In the genomic region with DNA sequence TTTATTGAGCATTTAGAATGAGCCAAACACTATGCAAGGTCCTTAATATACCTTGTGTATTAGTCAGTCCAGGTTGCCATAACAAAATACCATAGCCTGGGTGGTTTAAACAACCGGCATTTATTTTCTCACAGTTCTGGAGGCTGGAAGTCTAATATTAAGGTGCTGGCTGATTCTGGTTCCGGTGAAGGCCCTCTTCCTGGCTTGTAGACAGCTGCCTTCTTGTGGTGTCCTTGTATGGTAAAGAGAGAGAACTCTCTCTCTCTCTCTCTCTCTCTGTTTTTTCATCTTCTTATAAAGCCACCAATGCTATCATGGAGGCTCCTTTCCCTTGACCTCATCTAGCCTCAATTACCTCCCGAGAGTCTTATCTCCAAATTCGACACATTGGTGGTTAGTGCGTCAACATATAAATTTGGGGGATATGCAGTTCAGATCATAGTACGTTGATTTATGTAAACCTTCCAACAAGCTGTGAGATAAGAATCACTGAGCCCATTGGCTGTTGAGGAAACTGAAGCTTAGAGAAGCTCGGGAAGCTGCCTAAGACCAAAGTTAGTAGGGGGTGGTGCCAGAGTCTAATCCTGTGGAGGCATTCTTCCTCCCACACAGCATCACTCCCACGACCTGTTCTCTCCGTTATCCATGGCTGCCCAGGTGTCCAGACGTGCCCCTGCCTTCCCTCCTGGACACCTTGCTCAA, we compare ENCODE assay signal across 12 cellular contexts.
A peak's percentile ranks its signal among the peaks of the same experiment; 100 is the strongest.
DNase-seq lines count a peak whose midpoint lies in the region; ATAC-seq and TF ChIP-seq lines count a peak whose summit lies in the region.
"Had no signal": no experiment of that assay in that cellular context is flagged by ENCODE, and none has a peak within 500 bp of the region (broad histone marks: within the 10 kb centered on the region; RNA-seq: fewer than 3 reads in every experiment).

No MANE protein-coding gene starts in this region.

- WGBS in mesenchymal stem cell = 67% methylated on average over 9 of the region's 10 CpGs

- H2AK5ac ChIP-seq in mesenchymal stem cell (ENCODE audit: low read length, severe bottlenecking) = no peak overlapping the region

- ATAC-seq in GM21723 (IDR thresholded peaks at IDR 0.05; ENCODE audit: unreplicated experiment) = peak; percentile 4
- ATAC-seq in activated CD8-positive, alpha-beta memory T cell treated with anti-CD3 and anti-CD28 coated beads, Interleukin-2, amount 10 ng/mL, durations not matched to agents 7 days and 5 days = no peak

- H3K23ac ChIP-seq in mesenchymal stem cell (ENCODE audit: low read length in 2 of 2) = no peak overlapping the region

- H3K18ac ChIP-seq in mesenchymal stem cell (ENCODE audit: low read depth in 1 of 2, low read length in 2 of 2) = no peak overlapping the region

- no peak overlapping the region for H2BK5ac ChIP-seq in mesenchymal stem cell (ENCODE audit: low read depth, low read length, poor library complexity, severe bottlenecking)

- H3K4me2 ChIP-seq in mesenchymal stem cell (ENCODE audit: low read length, poor library complexity, severe bottlenecking) = no peak overlapping the region

- TF ChIP-seq CTCF in HL-60 (IDR thresholded peaks at IDR 0.05; ENCODE audit: insufficient read depth, low read length) (no peak), glutamatergic neuron (IDR thresholded peaks at IDR 0.05; ENCODE audit: partially characterized antibody, unreplicated experiment) (no peak)

- H3K4me3 ChIP-seq in HL-60 (replicated peaks; ENCODE audit: insufficient read depth, low read length) = no peak overlapping the region
- H3K4me3 ChIP-seq in mesenchymal stem cell (ENCODE audit: insufficient read depth in 1 of 2, low read depth in 1 of 2, low read length in 2 of 2) = no peak overlapping the region

- no peaks in the 10 kb centered on the region for H3K36me3 Mint-ChIP-seq in glutamatergic neuron (ENCODE audit: unreplicated experiment)
- peaks cover 1% of the 10 kb centered on the region for H3K36me3 Mint-ChIP-seq in activated CD8-positive, alpha-beta memory T cell treated with anti-CD3 and anti-CD28 coated beads, Interleukin-2, amount 10 ng/mL, durations not matched to agents 7 days and 5 days

- H3K4me1 Mint-ChIP-seq in glutamatergic neuron (ENCODE audit: low read depth, unreplicated experiment) = no peaks in the 10 kb centered on the region
- H3K4me1 Mint-ChIP-seq in activated CD8-positive, alpha-beta memory T cell treated with anti-CD3 and anti-CD28 coated beads, Interleukin-2, amount 10 ng/mL, durations not matched to agents 7 days and 5 days = peaks cover 9% of the 10 kb centered on the region

- H4K91ac ChIP-seq in mesenchymal stem cell (ENCODE audit: low read length) = no peak overlapping the region

- H3K27ac ChIP-seq in HL-60 (replicated peaks) (peak overlapping the region; percentile 56), mesenchymal stem cell (ENCODE audit: low read length, poor library complexity, severe bottlenecking) (no peak overlapping the region)

- H3K36me3 ChIP-seq in mesenchymal stem cell (ENCODE audit: control insufficient read depth in 1 of 2, insufficient read depth in 2 of 2, low read depth in 1 of 2, low read length in 2 of 2) = no peaks in the 10 kb centered on the region

- no peak overlapping the region for H3K27ac Mint-ChIP-seq in glutamatergic neuron (ENCODE audit: unreplicated experiment)
- H3K27ac Mint-ChIP-seq in activated CD8-positive, alpha-beta memory T cell treated with anti-CD3 and anti-CD28 coated beads, Interleukin-2, amount 10 ng/mL, durations not matched to agents 7 days and 5 days = no peak overlapping the region
- H3K27ac Mint-ChIP-seq: T-helper 2 cell treated with Interferon-gamma antibody and Interleukin-4, amounts not matched to agents 5 μg/mL and 100 μg/mL, for 36 hours had no signal

- H2AFZ ChIP-seq in mesenchymal stem cell (ENCODE audit: low read depth, low read length) = no peak overlapping the region

- no peaks in the 10 kb centered on the region for H3K4me1 ChIP-seq in mesenchymal stem cell (ENCODE audit: control insufficient read depth, insufficient read depth, low read depth, low read length)

- H3K4ac ChIP-seq in mesenchymal stem cell (ENCODE audit: low read depth in 1 of 2, low read length in 2 of 2) = no peak overlapping the region

- peak; percentile 6 for DNase-seq in Daoy (ENCODE audit: low read depth)
- DNase-seq in HL-60 (ENCODE audit: low read depth in 1 of 2, low spot score in 1 of 2) = no peak
- peak; percentile 18 for DNase-seq in mesenchymal stem cell
- no peak for DNase-seq in glutamatergic neuron
- no peak for DNase-seq in kidney glomerular epithelial cell (lab: John Stamatoyannopoulos, UW)
- no peak for DNase-seq in SHP77 (lab: John Stamatoyannopoulos, UW)
- DNase-seq in activated CD8-positive, alpha-beta memory T cell treated with anti-CD3 and anti-CD28 coated beads, Interleukin-2, amount 10 ng/mL, durations not matched to agents 7 days and 5 days = no peak
- DNase-seq: effector memory CD4-positive, alpha-beta T cell; NCI-H1436 treated with DMSO at 0.1 percent for 48 hours; NK-92 treated with Interleukin-12 subunit alpha and Interleukin-12 subunit beta, amount 100 ng/mL, for 24 hours had no signal

- CTCF ChIA-PET in activated CD8-positive, alpha-beta memory T cell treated with anti-CD3 and anti-CD28 coated beads, Interleukin-2, amount 10 ng/mL, durations not matched to agents 7 days and 5 days (lab: Charles Lee) = interaction anchor here (0.5 to 1.7 kb wide), 2 partner anchors 13 to 18 kb away, joined by 4 read pairs; no protein-coding TSS in a partner anchor

- H2BK15ac ChIP-seq in mesenchymal stem cell (ENCODE audit: low read depth, poor library complexity, severe bottlenecking) = no peak overlapping the region

- peak overlapping the region; percentile 31 for H3K9ac ChIP-seq in mesenchymal stem cell (ENCODE audit: low read length)

- no peak overlapping the region for H3K14ac ChIP-seq in mesenchymal stem cell (ENCODE audit: low read length in 2 of 2)

- H3K4me3 Mint-ChIP-seq in glutamatergic neuron (ENCODE audit: unreplicated experiment) = no peak overlapping the region
- H3K4me3 Mint-ChIP-seq in activated CD8-positive, alpha-beta memory T cell treated with anti-CD3 and anti-CD28 coated beads, Interleukin-2, amount 10 ng/mL, durations not matched to agents 7 days and 5 days = no peak overlapping the region
- H3K4me3 Mint-ChIP-seq: T-helper 2 cell treated with Interferon-gamma antibody and Interleukin-4, amounts not matched to agents 5 μg/mL and 100 μg/mL, for 36 hours had no signal

- no peaks in the 10 kb centered on the region for H3K27me3 Mint-ChIP-seq in glutamatergic neuron (ENCODE audit: unreplicated experiment)
- peaks cover 14% of the 10 kb centered on the region for H3K27me3 Mint-ChIP-seq in activated CD8-positive, alpha-beta memory T cell treated with anti-CD3 and anti-CD28 coated beads, Interleukin-2, amount 10 ng/mL, durations not matched to agents 7 days and 5 days

- H3K9me3 Mint-ChIP-seq in glutamatergic neuron (ENCODE audit: unreplicated experiment) = peaks cover 2% of the 10 kb centered on the region
- H3K9me3 Mint-ChIP-seq in activated CD8-positive, alpha-beta memory T cell treated with anti-CD3 and anti-CD28 coated beads, Interleukin-2, amount 10 ng/mL, durations not matched to agents 7 days and 5 days (ENCODE audit: low read depth) = no peaks in the 10 kb centered on the region
- H3K9me3 Mint-ChIP-seq: T-helper 2 cell treated with Interferon-gamma antibody and Interleukin-4, amounts not matched to agents 5 μg/mL and 100 μg/mL, for 36 hours had no signal

- H3K27me3 ChIP-seq in HL-60 (ENCODE audit: insufficient read depth, poor library complexity, severe bottlenecking) (no peaks in the 10 kb centered on the region), mesenchymal stem cell (ENCODE audit: control insufficient read depth in 1 of 2, insufficient read depth in 1 of 2, low read length in 2 of 2) (peaks cover 0 to 32% of the 10 kb centered on the region in 2 experiments)

- H3K9me3 ChIP-seq in mesenchymal stem cell (ENCODE audit: control insufficient read depth, low read length) = no peaks in the 10 kb centered on the region

- H2BK120ac ChIP-seq in mesenchymal stem cell (ENCODE audit: low read depth, low read length) = no peak overlapping the region

- no peak overlapping the region for H4K8ac ChIP-seq in mesenchymal stem cell (ENCODE audit: low read length)

- no peaks in the 10 kb centered on the region for H3K79me1 ChIP-seq in mesenchymal stem cell (replicated peaks; ENCODE audit: low read length, poor library complexity, severe bottlenecking)

- no peak overlapping the region for H2BK12ac ChIP-seq in mesenchymal stem cell (ENCODE audit: low read length in 2 of 2)

Comparison
In these comparisons a context has a peak if more than half of its experiments do, and no peak if none do; other contexts are left out.
1. DNase-seq: peak in Daoy (single experiment) and mesenchymal stem cell (single experiment); none in HL-60 (0 of 2), glutamatergic neuron (single experiment), kidney glomerular epithelial cell (single experiment), SHP77 (0 of 2) and activated CD8-positive, alpha-beta memory T cell treated with anti-CD3 and anti-CD28 coated beads, Interleukin-2, amount 10 ng/mL, durations not matched to agents 7 days and 5 days (single experiment).